In genomic region chr10:49678827-49679479, GRCh38 we compare ENCODE assay signal across 15 cellular contexts. TPM values are rescaled to one million over a fixed set of nuclear protein-coding genes. Genes with fewer than 3 reads are reported as not detected.
A peak's percentile ranks its signal among the peaks of the same experiment; 100 is the strongest.
DNase-seq lines count a peak whose midpoint lies in the region; FAIRE-seq and TF ChIP-seq lines count a peak whose summit lies in the region.
"Had no signal": no experiment of that assay in that cellular context is flagged by ENCODE, and none has a peak within 500 bp of the region (broad histone marks: within the 10 kb centered on the region; RNA-seq: fewer than 3 reads in every experiment).

No MANE protein-coding gene starts in this region.

- no peak overlapping the region for H3K23ac ChIP-seq in neuronal stem cell (ENCODE audit: low read depth, low read length, poor library complexity)

- no peak overlapping the region for H2BK120ac ChIP-seq in neuronal stem cell (ENCODE audit: low read depth, low read length)

- no peak overlapping the region for H2BK5ac ChIP-seq in neuronal stem cell (ENCODE audit: low read length)

- H3K4me1 ChIP-seq in neuronal stem cell (ENCODE audit: control insufficient read depth in 2 of 2, insufficient read depth in 1 of 2, low read depth in 1 of 2, low read length in 2 of 2): peaks cover 0 to 2% of the 10 kb centered on the region in 2 donors

- H3K4me3 ChIP-seq in SK-N-MC (peak overlapping the region; percentile 47), fibroblast of pulmonary artery (replicated peaks; ENCODE audit: low read depth, low read length) (peak overlapping the region; percentile 38), neuronal stem cell (ENCODE audit: low read length in 2 of 2) (peak overlapping the region; percentile 51 to 75)
- H3K4me3 ChIP-seq: skin epidermis, tibial nerve had no signal

- no peaks in the 10 kb centered on the region for H3K36me3 ChIP-seq in SK-N-MC (ENCODE audit: insufficient read depth, low read length)
- H3K36me3 ChIP-seq in neuronal stem cell (replicated peaks in 1 of 2; ENCODE audit: control insufficient read depth in 2 of 2, insufficient read depth in 2 of 2, low read length in 2 of 2): no peaks in the 10 kb centered on the region
- H3K36me3 ChIP-seq: tibial nerve had no signal

- H3K14ac ChIP-seq in neuronal stem cell (ENCODE audit: low read length): no peak overlapping the region

- FAIRE-seq in D721Med (lab: Jason Lieb, UNC): no peak
- FAIRE-seq: A204.1 had no signal

- DNase-seq in NCI-H2171 treated with DMSO at 0.1 percent for 48 hours (lab: John Stamatoyannopoulos, UW) (peak; percentile 5), NCI-H2171 (lab: John Stamatoyannopoulos, UW) (no peak), SK-N-MC (ENCODE audit: low read depth, low spot score) (no peak), fibroblast of pulmonary artery (ENCODE audit: low read depth) (no peak), neuronal stem cell (ENCODE audit: low spot score) (no peak), hippocampal formation (lab: John Stamatoyannopoulos, UW) (no peak), NCI-H2227 (lab: John Stamatoyannopoulos, UW; ENCODE audit: unreplicated experiment) (no peak), D721Med (ENCODE audit: insufficient read length, low spot score) (no peak)
- DNase-seq: activated CD8-positive, alpha-beta memory T cell treated with anti-CD3 and anti-CD28 coated beads for 24 hours; DMS79; effector CD8-positive, alpha-beta T cell; NCI-H187 treated with DMSO at 0.1 percent for 48 hours had no signal

- no peak overlapping the region for H2BK12ac ChIP-seq in neuronal stem cell (ENCODE audit: low read length)

- TF ChIP-seq CTCF in fibroblast of pulmonary artery (IDR thresholded peaks at IDR 0.05; ENCODE audit: low read length, missing control alignments) (no peak), D721Med (IDR thresholded peaks at IDR 0.05; ENCODE audit: insufficient read depth, missing control alignments) (no peak)

- H3K9ac ChIP-seq in SK-N-MC (ENCODE audit: insufficient read length): no peak overlapping the region
- H3K9ac ChIP-seq in neuronal stem cell (ENCODE audit: low read depth, low read length, poor library complexity): no peak overlapping the region

- peaks cover 0 to 21% (median 6%) of the 10 kb centered on the region in 3 experiments for H3K27me3 ChIP-seq in neuronal stem cell (ENCODE audit: control insufficient read depth in 3 of 3, insufficient read depth in 3 of 3, low read depth in 1 of 3, low read length in 3 of 3)
- H3K27me3 ChIP-seq: tibial nerve had no signal

- no peak overlapping the region for H2BK15ac ChIP-seq in neuronal stem cell (ENCODE audit: low read length)

- H3K4me2 ChIP-seq in neuronal stem cell (ENCODE audit: insufficient read depth, low read length, poor library complexity, severe bottlenecking): peak overlapping the region; percentile 83

- no CpG with 5 or more reads among the region's 19 CpGs for WGBS in neuronal stem cell (ENCODE audit: extremely low coverage in 2 of 2, insufficient read length in 2 of 2, insufficient replicate concordance in 1 of 2), 2 donors

- H2AK5ac ChIP-seq in neuronal stem cell (ENCODE audit: low read depth, low read length): no peak overlapping the region

- peak overlapping the region; percentile 15 for H3K18ac ChIP-seq in neuronal stem cell (ENCODE audit: low read length)

- H3K9me3 ChIP-seq in SK-N-MC (ENCODE audit: low read depth, low read length): no peaks in the 10 kb centered on the region
- peaks cover 0 to 3% of the 10 kb centered on the region in 2 donors for H3K9me3 ChIP-seq in neuronal stem cell (replicated peaks in 1 of 2; ENCODE audit: control insufficient read depth in 2 of 2, insufficient read depth in 1 of 2, low read depth in 1 of 2, low read length in 2 of 2)

- H2AFZ ChIP-seq in neuronal stem cell (ENCODE audit: low read length): peak overlapping the region; percentile 97

- no peak overlapping the region for H4K8ac ChIP-seq in neuronal stem cell (ENCODE audit: low read depth, low read length)

- no peak overlapping the region for H3K4ac ChIP-seq in neuronal stem cell (ENCODE audit: low read length)

- no peak overlapping the region for H3K27ac ChIP-seq in SK-N-MC
- H3K27ac ChIP-seq in neuronal stem cell (replicated peaks; ENCODE audit: low read length): no peak overlapping the region
- H3K27ac ChIP-seq: skin epidermis, tibial nerve had no signal

- no peaks in the 10 kb centered on the region for H3K79me1 ChIP-seq in neuronal stem cell (ENCODE audit: low read depth, low read length)

- no peak overlapping the region for H4K91ac ChIP-seq in neuronal stem cell (ENCODE audit: low read depth, low read length, poor library complexity)

RNA-seq across cellular contexts. Expression of gene C10orf53, which starts 0.5 kb away (rescaled TPM):
- 0.08 TPM for polyA plus RNA-seq in neuronal stem cell (2013, experiment 1 of 2)
- 0.06 TPM for polyA plus RNA-seq in neuronal stem cell (2013, experiment 2 of 2)
